Comparison of ENCODE assay signal across 12 cellular contexts in genomic region chr9:71036501-71036900, GRCh38.
A peak's percentile ranks its signal among the peaks of the same experiment; 100 is the strongest.
DNase-seq lines count a peak whose midpoint lies in the region; ATAC-seq, FAIRE-seq and TF ChIP-seq lines count a peak whose summit lies in the region.
"Had no signal": no experiment of that assay in that cellular context is flagged by ENCODE, and none has a peak within 500 bp of the region (broad histone marks: within the 10 kb centered on the region; RNA-seq: fewer than 3 reads in every experiment).

No MANE protein-coding gene starts in this region.

- in situ Hi-C loops in astrocyte of the cerebellum (cut with HindIII; ENCODE audit: low sequenced_read_pairs) = no loop called here
- in situ Hi-C loops in transverse colon (cut with MboI; ENCODE audit: low pct_ligation_motif_present in 1 of 4, low pct_unique_long_range_greater_than_20kb in 1 of 4, low sequenced_read_pairs in 3 of 4) = no loop called here

- FAIRE-seq in islet of Langerhans (lab: Jason Lieb, UNC) (peak; percentile 47), D721Med (lab: Jason Lieb, UNC) (no peak)

- TF ChIP-seq CTCF in BE2C (IDR thresholded peaks at IDR 0.05; ENCODE audit: low read depth, low read length) (no peak), astrocyte of the cerebellum (IDR thresholded peaks at IDR 0.05; ENCODE audit: low read depth, low read length, missing control alignments) (no peak), transverse colon (IDR thresholded peaks at IDR 0.05) (no peak), D721Med (IDR thresholded peaks at IDR 0.05; ENCODE audit: insufficient read depth, missing control alignments) (no peak)

- intact Hi-C loops in transverse colon (cut with DNase I; ENCODE audit: low total_unique reads) = no loop called here

- WGBS in transverse colon (ENCODE audit: low coverage in 1 of 2), 2 donors = 28 to 37% methylated on average over 4 of the region's 4 CpGs

- ATAC-seq in GM21576 (IDR thresholded peaks at IDR 0.05; ENCODE audit: unreplicated experiment) = no peak
- ATAC-seq: Right ventricle myocardium inferior had no signal

- no peak overlapping the region for H3K27ac ChIP-seq in transverse colon
- H3K27ac ChIP-seq: skin epidermis had no signal

- TF ChIP-seq EP300 in transverse colon (IDR thresholded peaks at IDR 0.05; ENCODE audit: low read depth) = no peak

- H3K4me3 ChIP-seq in BE2C (ENCODE audit: low read depth, low read length) = peak overlapping the region; percentile 12; the same call in 1 of the 2 replicates
- no peak overlapping the region for H3K4me3 ChIP-seq in astrocyte of the cerebellum (ENCODE audit: low read depth, low read length)
- no peak overlapping the region for H3K4me3 ChIP-seq in transverse colon
- H3K4me3 ChIP-seq: skin epidermis had no signal

- DNase-seq in BE2C (peak; percentile 49), NCI-H1092 treated with DMSO at 0.1 percent for 48 hours (lab: John Stamatoyannopoulos, UW) (peak; percentile 1), astrocyte of the cerebellum (ENCODE audit: low read depth) (peak; percentile 33), transverse colon (no peak), D721Med (ENCODE audit: insufficient read length, low spot score) (no peak)
- no peak for DNase-seq in activated CD8-positive, alpha-beta memory T cell treated with anti-CD3 and anti-CD28 coated beads for 24 hours
- DNase-seq: activated naive CD4-positive, alpha-beta T cell treated with anti-CD3 and anti-CD28 coated beads, Interleukin-2, amount 50 U/mL, for 16 hours; mesenchymal stem cell had no signal

- no peaks in the 10 kb centered on the region for H3K27me3 ChIP-seq in BE2C
- H3K27me3 ChIP-seq in transverse colon = no peaks in the 10 kb centered on the region

- TF ChIP-seq POLR2A in transverse colon (IDR thresholded peaks at IDR 0.05) = no peak

- peaks cover 12% of the 10 kb centered on the region for H3K4me1 ChIP-seq in BE2C
- H3K4me1 ChIP-seq in transverse colon = no peaks in the 10 kb centered on the region

- H3K36me3 ChIP-seq in BE2C = no peaks in the 10 kb centered on the region
- no peaks in the 10 kb centered on the region for H3K36me3 ChIP-seq in transverse colon

- H3K9me3 ChIP-seq in BE2C (no peaks in the 10 kb centered on the region), transverse colon (no peaks in the 10 kb centered on the region)

Comparison
In these comparisons a context has a peak if more than half of its experiments do, and no peak if none do; other contexts are left out.
1. DNase-seq: peak in BE2C (single experiment), NCI-H1092 treated with DMSO at 0.1 percent for 48 hours (single experiment) and astrocyte of the cerebellum (single experiment); none in activated CD8-positive, alpha-beta memory T cell treated with anti-CD3 and anti-CD28 coated beads for 24 hours (single experiment), transverse colon (single experiment) and D721Med (single experiment).